Comparison of ENCODE assay signal across 18 cellular contexts in genomic region chr22:37202706-37203105, GRCh38. TPM values are rescaled to one million over a fixed set of nuclear protein-coding genes. Genes with fewer than 3 reads are reported as not detected.
DNase-seq lines count a peak whose midpoint lies in the region; ATAC-seq and TF ChIP-seq lines count a peak whose summit lies in the region.
"Had no signal": no experiment of that assay in that cellular context is flagged by ENCODE, and none has a peak within 500 bp of the region (broad histone marks: within the 10 kb centered on the region; RNA-seq: fewer than 3 reads in every experiment).

No MANE protein-coding gene starts in this region.

- peaks cover 7% of the 10 kb centered on the region for H3K4me1 Mint-ChIP-seq in chondrocyte (ENCODE audit: low read depth)
- peaks cover 15% of the 10 kb centered on the region for H3K4me1 Mint-ChIP-seq in activated T-helper 2 cell treated with anti-CD3 and anti-CD28 coated beads, Interferon-gamma antibody, Interleukin-2, Interleukin-4, amounts not matched to agents 10 μg/mL and 5 μg/mL and 100 μg/mL, durations not matched to agents 14 hours and 24 hours and 36 hours (ENCODE audit: low read depth)

- H3K9ac ChIP-seq in neural cell (ENCODE audit: low read length): no peak overlapping the region

- H3K79me2 ChIP-seq in neural cell (replicated peaks; ENCODE audit: insufficient read depth, low read length): no peaks in the 10 kb centered on the region

- TF ChIP-seq EP300 in neural cell (conservative IDR thresholded peaks at IDR 0.05; ENCODE audit: poor library complexity, severe bottlenecking): no peak

- DNase-seq in left cardiac atrium (peak; percentile 16), right atrium auricular region (ENCODE audit: low spot score) (no peak), chondrocyte (ENCODE audit: low spot score) (peak; percentile 56), upper lobe of right lung (peak; percentile 40), EL (no peak)
- DNase-seq in activated T-helper 2 cell treated with anti-CD3 and anti-CD28 coated beads, Interferon-gamma antibody, Interleukin-2, Interleukin-4, amounts not matched to agents 10 μg/mL and 5 μg/mL and 100 μg/mL, durations not matched to agents 14 hours and 24 hours and 36 hours (ENCODE audit: low spot score): no peak
- DNase-seq: DMS153, H9, MV-4-11, NCI-H1436, NCI-H2029 treated with DMSO at 0.1 percent for 48 hours, NCI-H524, SJCRH30 had no signal

- H3K36me3 ChIP-seq in right atrium auricular region: no peaks in the 10 kb centered on the region
- H3K36me3 ChIP-seq in neural cell (ENCODE audit: insufficient read depth, low read length): no peaks in the 10 kb centered on the region
- no peaks in the 10 kb centered on the region for H3K36me3 ChIP-seq in upper lobe of right lung
- H3K36me3 ChIP-seq: SJCRH30 had no signal

- no peak overlapping the region for H3K27ac Mint-ChIP-seq in chondrocyte (ENCODE audit: unreplicated experiment)
- H3K27ac Mint-ChIP-seq in activated T-helper 2 cell treated with anti-CD3 and anti-CD28 coated beads, Interferon-gamma antibody, Interleukin-2, Interleukin-4, amounts not matched to agents 10 μg/mL and 5 μg/mL and 100 μg/mL, durations not matched to agents 14 hours and 24 hours and 36 hours: no peak overlapping the region
- H3K27ac Mint-ChIP-seq: H9 had no signal

- no peak for TF ChIP-seq RAD21 in neural cell (conservative IDR thresholded peaks at IDR 0.05)

- no peak overlapping the region for H3K4me2 ChIP-seq in neural cell (ENCODE audit: low read length)

- intact Hi-C loops in left cardiac atrium (cut with DNase I) (loop anchor here in 1 of 2 donors (5.0 to 10.0 kb wide), 2 partner anchors 45 to 128 kb away; no protein-coding TSS in a partner anchor), upper lobe of right lung (cut with DNase I) (no loop called here)
- intact Hi-C loops in activated T-helper 2 cell treated with anti-CD3 and anti-CD28 coated beads, Interferon-gamma antibody, Interleukin-2, Interleukin-4, amounts not matched to agents 10 μg/mL and 5 μg/mL and 100 μg/mL, durations not matched to agents 14 hours and 24 hours and 36 hours (cut with micrococcal nuclease): loop anchor here (1.0 kb wide), 1 partner anchor 15 kb away; no protein-coding TSS in a partner anchor

- H3K4me3 ChIP-seq in right atrium auricular region (no peak overlapping the region), neural cell (ENCODE audit: low read length) (no peak overlapping the region), upper lobe of right lung (no peak overlapping the region)
- H3K4me3 ChIP-seq: SJCRH30 had no signal

- no peaks in the 10 kb centered on the region for H3F3A ChIP-seq in neural cell (ENCODE audit: insufficient read depth, low read length, poor library complexity, severe bottlenecking)

- no peaks in the 10 kb centered on the region for H3K9me3 ChIP-seq in right atrium auricular region
- H3K9me3 ChIP-seq in neural cell (ENCODE audit: low read length): no peaks in the 10 kb centered on the region
- H3K9me3 ChIP-seq in upper lobe of right lung: no peaks in the 10 kb centered on the region
- H3K9me3 ChIP-seq: SJCRH30 had no signal

- H3K4me1 ChIP-seq in right atrium auricular region: peaks cover 0 to 19% of the 10 kb centered on the region in 2 donors
- H3K4me1 ChIP-seq in upper lobe of right lung: peaks cover 13% of the 10 kb centered on the region
- H3K4me1 ChIP-seq: SJCRH30 had no signal

- H3K9me3 Mint-ChIP-seq in chondrocyte (ENCODE audit: low read depth): no peaks in the 10 kb centered on the region
- H3K9me3 Mint-ChIP-seq in activated T-helper 2 cell treated with anti-CD3 and anti-CD28 coated beads, Interferon-gamma antibody, Interleukin-2, Interleukin-4, amounts not matched to agents 10 μg/mL and 5 μg/mL and 100 μg/mL, durations not matched to agents 14 hours and 24 hours and 36 hours: no peaks in the 10 kb centered on the region
- H3K9me3 Mint-ChIP-seq: H9 had no signal

- TF ChIP-seq CTCF in right atrium auricular region (IDR thresholded peaks at IDR 0.05) (no peak), chondrocyte (IDR thresholded peaks at IDR 0.05) (no peak), neural cell (IDR thresholded peaks at IDR 0.05; ENCODE audit: poor library complexity, severe bottlenecking) (no peak), upper lobe of right lung (IDR thresholded peaks at IDR 0.05) (no peak)

- H3K27me3 ChIP-seq in right atrium auricular region (no peaks in the 10 kb centered on the region), neural cell (ENCODE audit: insufficient read depth, low read depth, low read length) (no peaks in the 10 kb centered on the region), upper lobe of right lung (no peaks in the 10 kb centered on the region)

- H3K27ac ChIP-seq in right atrium auricular region (no peak overlapping the region), neural cell (ENCODE audit: low read length) (peak overlapping the region; percentile 28), upper lobe of right lung (no peak overlapping the region)
- H3K27ac ChIP-seq: SJCRH30 had no signal

- H3K4me3 Mint-ChIP-seq in chondrocyte (ENCODE audit: unreplicated experiment): no peak overlapping the region
- no peak overlapping the region for H3K4me3 Mint-ChIP-seq in activated T-helper 2 cell treated with anti-CD3 and anti-CD28 coated beads, Interferon-gamma antibody, Interleukin-2, Interleukin-4, amounts not matched to agents 10 μg/mL and 5 μg/mL and 100 μg/mL, durations not matched to agents 14 hours and 24 hours and 36 hours (ENCODE audit: low read depth)
- H3K4me3 Mint-ChIP-seq: H9 had no signal

- H4K20me1 ChIP-seq in neural cell (ENCODE audit: insufficient read depth): no peaks in the 10 kb centered on the region

- H3K9me2 ChIP-seq in neural cell (ENCODE audit: insufficient read depth, low read length): no peaks in the 10 kb centered on the region

- no peak for ATAC-seq in left cardiac atrium
- ATAC-seq in upper lobe of right lung: no peak

- H3K36me3 Mint-ChIP-seq in chondrocyte (ENCODE audit: low read depth): no peaks in the 10 kb centered on the region
- no peaks in the 10 kb centered on the region for H3K36me3 Mint-ChIP-seq in activated T-helper 2 cell treated with anti-CD3 and anti-CD28 coated beads, Interferon-gamma antibody, Interleukin-2, Interleukin-4, amounts not matched to agents 10 μg/mL and 5 μg/mL and 100 μg/mL, durations not matched to agents 14 hours and 24 hours and 36 hours (ENCODE audit: low read depth)

- H3K27me3 Mint-ChIP-seq in chondrocyte (ENCODE audit: low read depth): no peaks in the 10 kb centered on the region
- H3K27me3 Mint-ChIP-seq in activated T-helper 2 cell treated with anti-CD3 and anti-CD28 coated beads, Interferon-gamma antibody, Interleukin-2, Interleukin-4, amounts not matched to agents 10 μg/mL and 5 μg/mL and 100 μg/mL, durations not matched to agents 14 hours and 24 hours and 36 hours (ENCODE audit: low read depth): no peaks in the 10 kb centered on the region

- H2AFZ ChIP-seq in neural cell (ENCODE audit: low read depth, low read length): no peak overlapping the region

TF ChIP-seq in neural cell, 6 proteins besides CTCF, POLR2A, EP300 and RAD21:
- no peak for TF ChIP-seq SMC3 (conservative IDR thresholded peaks at IDR 0.05; ENCODE audit: poor library complexity)
- no peak for TF ChIP-seq EZH2 (IDR thresholded peaks at IDR 0.05; ENCODE audit: borderline replicate concordance, insufficient read depth, low read length, poor library complexity, severe bottlenecking)
- no peak for TF ChIP-seq TAF1 (IDR thresholded peaks at IDR 0.05; ENCODE audit: low read depth)

RNA-seq across cellular contexts. Expression of gene SSTR3, which starts 9.6 kb away (rescaled TPM):
- total RNA-seq in left cardiac atrium (not detected), right atrium auricular region (not detected), chondrocyte (not detected in 3 replicates), upper lobe of right lung (not detected)
- polyA plus RNA-seq in neural cell: not detected in 2 replicates
- not detected in 2 replicates for polyA minus RNA-seq in neural cell
- total RNA-seq in activated T-helper 2 cell treated with anti-CD3 and anti-CD28 coated beads, Interferon-gamma antibody, Interleukin-2, Interleukin-4, amounts not matched to agents 10 μg/mL and 5 μg/mL and 100 μg/mL, durations not matched to agents 14 hours and 24 hours and 36 hours: 0.64 and 0.75 TPM in 2 replicates
- total RNA-seq: HT-29, RPMI7951, SJCRH30 had no signal
- polyA plus RNA-seq: BJ had no signal

RNA-seq across cellular contexts. Expression of gene C1QTNF6, which starts 14.7 kb away (rescaled TPM):
- total RNA-seq in left cardiac atrium: 1 to 10 TPM; 1.8 to 2.9 TPM
- 1 to 10 TPM; 1.6 to 2.2 TPM for total RNA-seq in right atrium auricular region
- total RNA-seq in chondrocyte: 11.3 to 27.7 TPM (median 14.6 TPM) in 3 replicates
- 5.3 and 7.9 TPM in 2 replicates for polyA plus RNA-seq in neural cell
- 4.9 and 5.7 TPM in 2 replicates for polyA minus RNA-seq in neural cell
- total RNA-seq in upper lobe of right lung: 6.1 TPM
- 7.5 and 7.7 TPM in 2 replicates for total RNA-seq in activated T-helper 2 cell treated with anti-CD3 and anti-CD28 coated beads, Interferon-gamma antibody, Interleukin-2, Interleukin-4, amounts not matched to agents 10 μg/mL and 5 μg/mL and 100 μg/mL, durations not matched to agents 14 hours and 24 hours and 36 hours

RNA-seq across cellular contexts. Expression of gene RAC2, which starts 41.4 kb away (rescaled TPM):
- total RNA-seq in left cardiac atrium: 10 to 100 TPM in 1 of 2 donors, 1 to 10 TPM in 1; 6.4 to 12.5 TPM
- 10 to 100 TPM in 1 of 2 donors, 1 to 10 TPM in 1; 2.9 to 10.3 TPM for total RNA-seq in right atrium auricular region
- total RNA-seq in chondrocyte: 0.20 TPM in 1 of 3 replicates, not detected in the others
- not detected in 2 replicates for polyA plus RNA-seq in neural cell
- not detected in 2 replicates for polyA minus RNA-seq in neural cell
- total RNA-seq in upper lobe of right lung: 107 TPM
- 499 and 506 TPM in 2 replicates for total RNA-seq in activated T-helper 2 cell treated with anti-CD3 and anti-CD28 coated beads, Interferon-gamma antibody, Interleukin-2, Interleukin-4, amounts not matched to agents 10 μg/mL and 5 μg/mL and 100 μg/mL, durations not matched to agents 14 hours and 24 hours and 36 hours
- total RNA-seq: SJCRH30 had no signal

RNA-seq across cellular contexts. Expression of gene IL2RB, which starts 53.0 kb away (rescaled TPM):
- 1 to 10 TPM in 1 of 2 donors, under 1 TPM in 1; 0.34 to 2.0 TPM for total RNA-seq in left cardiac atrium
- total RNA-seq in right atrium auricular region: 1 to 10 TPM in 1 of 2 donors, under 1 TPM in 1; 0.94 to 1.0 TPM
- total RNA-seq in chondrocyte: 0.37 TPM in 1 of 3 replicates, not detected in the others
- not detected in 2 replicates for polyA plus RNA-seq in neural cell
- not detected in 2 replicates for polyA minus RNA-seq in neural cell
- total RNA-seq in upper lobe of right lung: 10.6 TPM
- total RNA-seq in activated T-helper 2 cell treated with anti-CD3 and anti-CD28 coated beads, Interferon-gamma antibody, Interleukin-2, Interleukin-4, amounts not matched to agents 10 μg/mL and 5 μg/mL and 100 μg/mL, durations not matched to agents 14 hours and 24 hours and 36 hours: 404 and 410 TPM in 2 replicates
- total RNA-seq: HT-29, OCI-LY7, RPMI7951 had no signal

Comparison
In these comparisons a context has a peak if more than half of its experiments do, and no peak if none do; other contexts are left out.
1. DNase-seq: peak in left cardiac atrium (single experiment), chondrocyte (single experiment) and upper lobe of right lung (single experiment); none in right atrium auricular region (single experiment), activated T-helper 2 cell treated with anti-CD3 and anti-CD28 coated beads, Interferon-gamma antibody, Interleukin-2, Interleukin-4, amounts not matched to agents 10 μg/mL and 5 μg/mL and 100 μg/mL, durations not matched to agents 14 hours and 24 hours and 36 hours (single experiment) and EL (single experiment).